Comparison of ENCODE assay signal across 8 cellular contexts in genomic region chr3:153160451-153161137, GRCh38. TPM values are rescaled to one million over a fixed set of nuclear protein-coding genes. Genes with fewer than 3 reads are reported as not detected.
DNase-seq lines count a peak whose midpoint lies in the region; ATAC-seq and TF ChIP-seq lines count a peak whose summit lies in the region.

No MANE protein-coding gene starts in this region.

- DNase-seq in COR-L47 (lab: John Stamatoyannopoulos, UW) (peak; percentile 46), GM20000 (ENCODE audit: low spot score) (peak; percentile 80), HS-5 (ENCODE audit: low read depth) (peak; percentile 77), SK-N-SH (peak; percentile 72), cardiac septum (ENCODE audit: low spot score) (peak; percentile 88), pons (ENCODE audit: low spot score) (peak; percentile 63), upper lobe of right lung (peak; percentile 88)
- peak; percentile 75 for DNase-seq in activated naive CD8-positive, alpha-beta T cell treated with anti-CD3 and anti-CD28 coated beads, Interleukin-2, amount 10 ng/mL, durations not matched to agents 7 days and 5 days

- no peak for TF ChIP-seq RAD21 in SK-N-SH (IDR thresholded peaks at IDR 0.05; ENCODE audit: low read length)

- POLR2A ChIA-PET in SK-N-SH (lab: Yijun Ruan, JAX): interaction anchor here (0.6 kb wide), 1 partner anchor 35 kb away, joined by 3 read pairs; no protein-coding TSS in a partner anchor
- POLR2A ChIA-PET in activated naive CD8-positive, alpha-beta T cell treated with anti-CD3 and anti-CD28 coated beads, Interleukin-2, amount 10 ng/mL, durations not matched to agents 7 days and 5 days (lab: Charles Lee): interaction anchor here (0.6 to 6.9 kb wide), 12 partner anchors 9 to 464 kb away, joined by 3 to 60 read pairs (median 5); no protein-coding TSS in a partner anchor

- peaks cover 6 to 17% of the 10 kb centered on the region in 2 experiments for H3K36me3 ChIP-seq in SK-N-SH (replicated peaks in 1 of 2; ENCODE audit: control insufficient read depth in 1 of 2, insufficient read depth in 2 of 2, low read length in 1 of 2)
- no peaks in the 10 kb centered on the region for H3K36me3 ChIP-seq in upper lobe of right lung

- peak overlapping the region; percentile 90 for H3K9ac ChIP-seq in SK-N-SH

- H3K27ac ChIP-seq in SK-N-SH (ENCODE audit: low read depth in 2 of 2, low read length in 1 of 2) (peak overlapping the region; percentile 94 to 96), upper lobe of right lung (peak overlapping the region; percentile 92)

- peak overlapping the region; percentile 79 for H2AFZ ChIP-seq in SK-N-SH (ENCODE audit: low read depth)

- H3K4me1 ChIP-seq in SK-N-SH (ENCODE audit: control insufficient read depth in 1 of 2, insufficient read depth in 2 of 2, low read depth in 1 of 2, low read length in 1 of 2): peaks cover 1 to 4% of the 10 kb centered on the region in 2 experiments; a peak in 3 of 4 replicates
- peaks cover 4% of the 10 kb centered on the region for H3K4me1 ChIP-seq in upper lobe of right lung

- no peaks in the 10 kb centered on the region for H3K9me2 ChIP-seq in SK-N-SH

- H3K36me3 Mint-ChIP-seq in activated naive CD8-positive, alpha-beta T cell treated with anti-CD3 and anti-CD28 coated beads, Interleukin-2, amount 10 ng/mL, durations not matched to agents 7 days and 5 days: peaks cover 5% of the 10 kb centered on the region

- H3K27me3 ChIP-seq in SK-N-SH (ENCODE audit: insufficient read depth) (no peaks in the 10 kb centered on the region), upper lobe of right lung (no peaks in the 10 kb centered on the region)

- H3K79me2 ChIP-seq in SK-N-SH (ENCODE audit: insufficient read depth): peaks cover 35% of the 10 kb centered on the region

- TF ChIP-seq CTCF in GM20000 (IDR thresholded peaks at IDR 0.05; ENCODE audit: extremely low read depth, missing control alignments) (no peak), SK-N-SH (IDR thresholded peaks at IDR 0.05) (no peak), upper lobe of right lung (IDR thresholded peaks at IDR 0.05) (no peak)

- peak; percentile 8 for ATAC-seq in activated naive CD8-positive, alpha-beta T cell treated with anti-CD3 and anti-CD28 coated beads, Interleukin-2, amount 10 ng/mL, durations not matched to agents 7 days and 5 days (ENCODE audit: low read depth)
- peak; percentile 50 for ATAC-seq in upper lobe of right lung

- peaks cover 20% of the 10 kb centered on the region for H3K4me1 Mint-ChIP-seq in activated naive CD8-positive, alpha-beta T cell treated with anti-CD3 and anti-CD28 coated beads, Interleukin-2, amount 10 ng/mL, durations not matched to agents 7 days and 5 days

- no peaks in the 10 kb centered on the region for H3K9me3 Mint-ChIP-seq in activated naive CD8-positive, alpha-beta T cell treated with anti-CD3 and anti-CD28 coated beads, Interleukin-2, amount 10 ng/mL, durations not matched to agents 7 days and 5 days

- no peaks in the 10 kb centered on the region for H3K27me3 Mint-ChIP-seq in activated naive CD8-positive, alpha-beta T cell treated with anti-CD3 and anti-CD28 coated beads, Interleukin-2, amount 10 ng/mL, durations not matched to agents 7 days and 5 days

- H3K4me3 ChIP-seq in SK-N-SH (ENCODE audit: low read depth in 2 of 2, low read length in 1 of 2): peak overlapping the region; percentile 78 to 95
- H3K4me3 ChIP-seq in upper lobe of right lung: peak overlapping the region; percentile 88

- WGBS in SK-N-SH (ENCODE audit: low lambda C conversion rate): 0% methylated on average over 15 of the region's 43 CpGs

- H3K9me3 ChIP-seq in SK-N-SH (no peaks in the 10 kb centered on the region), upper lobe of right lung (no peaks in the 10 kb centered on the region)

- H3K4me3 Mint-ChIP-seq in activated naive CD8-positive, alpha-beta T cell treated with anti-CD3 and anti-CD28 coated beads, Interleukin-2, amount 10 ng/mL, durations not matched to agents 7 days and 5 days: peak overlapping the region; percentile 96

- H3K4me2 ChIP-seq in SK-N-SH: peak overlapping the region; percentile 86

- intact Hi-C loops in cardiac septum (cut with DNase I): loop anchor here (1.0 to 10.0 kb wide), 4 partner anchors 118 to 464 kb away; no protein-coding TSS in a partner anchor
- intact Hi-C loops in upper lobe of right lung (cut with DNase I): no loop called here

- H3K27ac Mint-ChIP-seq in activated naive CD8-positive, alpha-beta T cell treated with anti-CD3 and anti-CD28 coated beads, Interleukin-2, amount 10 ng/mL, durations not matched to agents 7 days and 5 days: peak overlapping the region; percentile 99

- H4K20me1 ChIP-seq in SK-N-SH (ENCODE audit: insufficient read depth): peaks cover 28% of the 10 kb centered on the region

- no peak; a peak in 1 of 4 replicates for TF ChIP-seq EP300 in SK-N-SH (IDR thresholded peaks at IDR 0.05; ENCODE audit: borderline replicate concordance in 1 of 2, low read depth in 1 of 2, low read length in 1 of 2)

- CTCF ChIA-PET in SK-N-SH (lab: Yijun Ruan, JAX): interaction anchor here (0.7 to 1.0 kb wide), 2 partner anchors 117 kb away, joined by 3 read pairs; no protein-coding TSS in a partner anchor

- peaks cover 23% of the 10 kb centered on the region for H3F3A ChIP-seq in SK-N-SH (replicated peaks; ENCODE audit: insufficient read depth)

TF ChIP-seq in SK-N-SH, 30 proteins besides CTCF, POLR2A, EP300 and RAD21 (continues in another document):
- peak; percentile 3 for TF ChIP-seq SMC3 (IDR thresholded peaks at IDR 0.05; ENCODE audit: low read depth, low read length)
- TF ChIP-seq MAX (IDR thresholded peaks at IDR 0.05; ENCODE audit: low read depth): no peak; the same call in 1 of the 2 replicates
- TF ChIP-seq PBX3 (IDR thresholded peaks at IDR 0.05): peak; percentile 23; the same call in 1 of the 2 replicates
- TF ChIP-seq GABPA (IDR thresholded peaks at IDR 0.05; ENCODE audit: low read depth): no peak
- no peak for TF ChIP-seq USF1 (IDR thresholded peaks at IDR 0.05; ENCODE audit: borderline replicate concordance, low read depth)
- TF ChIP-seq IRF3 (IDR thresholded peaks at IDR 0.05; ENCODE audit: low read depth, low read length): no peak
- TF ChIP-seq JUND (IDR thresholded peaks at IDR 0.05): no peak; the same call in 1 of the 2 replicates
- no peak for TF ChIP-seq RFX5 (IDR thresholded peaks at IDR 0.05; ENCODE audit: low read length)
- TF ChIP-seq NFIC (IDR thresholded peaks at IDR 0.05; ENCODE audit: borderline replicate concordance): peak; percentile 41; the same call in 1 of the 2 replicates
- TF ChIP-seq NRF1 (IDR thresholded peaks at IDR 0.05; ENCODE audit: low read depth, low read length): 0 out of 2 replicates have a peak, but pooled peaks have one; percentile 6
- no peak for TF ChIP-seq TEAD4 (IDR thresholded peaks at IDR 0.05; ENCODE audit: borderline replicate concordance, insufficient read depth)
- TF ChIP-seq SIN3A (IDR thresholded peaks at IDR 0.05; ENCODE audit: borderline replicate concordance, low read depth, low read length): peak; percentile 81; the same call in 1 of the 2 replicates
- TF ChIP-seq FOXJ3 (CRISPR knock-in tag; IDR thresholded peaks at IDR 0.05): no peak
- no peak for TF ChIP-seq USF2 (IDR thresholded peaks at IDR 0.05; ENCODE audit: borderline replicate concordance, low read depth, low read length)
- no peak for TF ChIP-seq MXI1 (IDR thresholded peaks at IDR 0.05; ENCODE audit: low read depth, low read length)

RNA-seq across cellular contexts. Expression of gene RAP2B, which starts 1.4 kb away (rescaled TPM):
- polyA plus RNA-seq in SK-N-SH (2012; rRNA removed): 5.8 and 7.3 TPM in 2 replicates
- 5.4 and 6.4 TPM in 2 replicates for polyA plus RNA-seq in SK-N-SH (2012; cell fraction: cytosol; rRNA removed)
- polyA plus RNA-seq in SK-N-SH (2012; cell fraction: nucleus; rRNA removed): 2.3 and 2.6 TPM in 2 replicates
- 10 to 100 TPM; 19.3 to 20.7 TPM for total RNA-seq in activated naive CD8-positive, alpha-beta T cell treated with anti-CD3 and anti-CD28 coated beads, Interleukin-2, amount 10 ng/mL, durations not matched to agents 7 days and 5 days
- total RNA-seq in cardiac septum (4.7 TPM), upper lobe of right lung (17.9 TPM)

Comparison
In these comparisons a context has a peak if more than half of its experiments do, and no peak if none do; other contexts are left out.
1. Peak in every context shown above with its lines: DNase-seq, ATAC-seq, H3K4me3 ChIP-seq and H3K27ac ChIP-seq.